ENCODE assay signal across 17 cellular contexts in the genomic region with DNA sequence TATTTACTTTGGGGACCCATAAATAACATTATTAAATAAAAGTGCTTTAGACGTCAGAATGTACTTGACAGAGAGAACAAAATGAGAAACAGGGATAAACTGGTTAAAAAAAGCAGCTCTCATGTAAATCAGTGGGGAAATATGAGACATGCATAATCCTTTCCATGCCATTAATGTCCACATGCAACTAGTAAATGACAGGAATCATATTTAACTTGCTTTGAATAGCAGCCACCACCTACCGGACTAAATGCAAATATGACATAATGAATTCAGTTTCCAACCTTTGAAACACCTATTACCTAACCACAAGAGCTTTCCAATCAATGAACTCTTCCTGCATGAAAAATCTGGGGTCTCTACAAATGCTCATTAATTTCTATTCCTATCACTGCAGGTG. TPM values are rescaled to one million over a fixed set of nuclear protein-coding genes. Genes with fewer than 3 reads are reported as not detected.
A peak's percentile ranks its signal among the peaks of the same experiment; 100 is the strongest.
DNase-seq lines count a peak whose midpoint lies in the region; ATAC-seq, FAIRE-seq and TF ChIP-seq lines count a peak whose summit lies in the region.
"Had no signal": no experiment of that assay in that cellular context is flagged by ENCODE, and none has a peak within 500 bp of the region (broad histone marks: within the 10 kb centered on the region; RNA-seq: fewer than 3 reads in every experiment).

No MANE protein-coding gene starts in this region.

- H3K4me3 Mint-ChIP-seq in WTC11, result no peak overlapping the region
- H3K4me3 Mint-ChIP-seq: CD4-positive, alpha-beta memory T cell had no signal

- TF ChIP-seq CTCF in liver (IDR thresholded peaks at IDR 0.05; ENCODE audit: low read depth, low read length, missing input control) (no peak), HepG2 (CRISPR knock-in tag; IDR thresholded peaks at IDR 0.05) (no peak), WTC11 (IDR thresholded peaks at IDR 0.05) (no peak)

- CTCF ChIA-PET in HepG2 (lab: Yijun Ruan, JAX; ENCODE audit: low intra/inter-chr PET ratio, low total read pairs), result no interaction called here
- CTCF ChIA-PET in WTC11 (lab: Charles Lee), result interaction anchor here (1.1 kb wide), 1 partner anchor 125 kb away, joined by 3 read pairs; a partner anchor contains a TSS

- H4K20me1 ChIP-seq in HepG2 (ENCODE audit: insufficient read depth, low read length), result no peaks in the 10 kb centered on the region

- POLR2A ChIA-PET in HepG2 (lab: Yijun Ruan, JAX), result no interaction called here
- POLR2A ChIA-PET in WTC11 (lab: Charles Lee), result no interaction called here

- WGBS in liver, result 66% methylated on average over 2 of the region's 2 CpGs
- WGBS in HepG2 (ENCODE audit: low lambda C conversion rate), result 92% methylated on average over 2 of the region's 2 CpGs

- peaks cover 0 to 1% (median 0%) of the 10 kb centered on the region in 4 donors for H3K36me3 ChIP-seq in liver (ENCODE audit: control insufficient read depth in 4 of 4, insufficient read depth in 3 of 4, low read depth in 1 of 4, low read length in 3 of 4)
- no peaks in the 10 kb centered on the region for H3K36me3 ChIP-seq in HepG2 (replicated peaks in 1 of 2; ENCODE audit: control insufficient read depth in 1 of 2, insufficient read depth in 2 of 2, low read length in 2 of 2)

- no peak for FAIRE-seq in HepG2 (lab: Jason Lieb, UNC)
- FAIRE-seq: RCC 7860 had no signal

- TF ChIP-seq RAD21 in liver (IDR thresholded peaks at IDR 0.05) (no peak), HepG2 (CRISPR knock-in tag; IDR thresholded peaks at IDR 0.05) (no peak)

- TF ChIP-seq EP300 in HepG2 (IDR thresholded peaks at IDR 0.05; ENCODE audit: low read depth in 2 of 2, low read length in 2 of 2), result no peak
- no peak for TF ChIP-seq EP300 in HepG2 (CRISPR knock-in tag; IDR thresholded peaks at IDR 0.05; ENCODE audit: borderline replicate concordance)

- H3K4me1 ChIP-seq in liver (ENCODE audit: control insufficient read depth in 4 of 4, insufficient read depth in 4 of 4, low read length in 3 of 4) (peaks cover 0 to 3% (median 1%) of the 10 kb centered on the region in 4 donors), HepG2 (ENCODE audit: insufficient read depth, low read length) (0 out of 2 replicates have a peak, but pooled peaks cover 7% of the 10 kb centered on the region)

- no peaks in the 10 kb centered on the region for H3K79me2 ChIP-seq in HepG2 (ENCODE audit: insufficient read depth, low read length)

- no TSS peak for BruUV-seq in HepG2 (replicated peaks; lab: Mats Ljungman, UMichigan)

- H3K27me3 Mint-ChIP-seq in WTC11 (ENCODE audit: low read depth), result no peaks in the 10 kb centered on the region

- H3K9ac ChIP-seq in liver (ENCODE audit: low read depth in 1 of 2, low read length in 2 of 2), result no peak overlapping the region
- no peak overlapping the region for H3K9ac ChIP-seq in HepG2 (ENCODE audit: insufficient read depth, low read depth, low read length)

- H3K4me2 ChIP-seq in HepG2 (ENCODE audit: low read depth, low read length), result no peak overlapping the region

- no peak for TF ChIP-seq POLR2A in HepG2 (IDR thresholded peaks at IDR 0.05; ENCODE audit: insufficient read depth in 1 of 2, low read depth in 2 of 2, low read length in 2 of 2)

- H3K4me1 Mint-ChIP-seq in WTC11, result peaks cover 57% of the 10 kb centered on the region
- H3K4me1 Mint-ChIP-seq: CD4-positive, alpha-beta memory T cell had no signal

- H2AFZ ChIP-seq in HepG2 (ENCODE audit: low read length), result no peak overlapping the region

- DNase-seq in HepG2 (ENCODE audit: low spot score), result no peak
- peak; percentile 95 to 96 for DNase-seq in NCI-H526 (lab: John Stamatoyannopoulos, UW)
- DNase-seq in WTC11 (ENCODE audit: low spot score), result no peak
- DNase-seq in stimulated activated CD8-positive, alpha-beta memory T cell treated with anti-CD3 and anti-CD28 coated beads, Interleukin-4, amount 100 ng/mL, for 48 hours, result no peak
- DNase-seq in NCI-H1436 treated with DMSO at 0.1 percent for 48 hours (lab: John Stamatoyannopoulos, UW), result no peak
- DNase-seq in C1 segment of cervical spinal cord (lab: John Stamatoyannopoulos, UW), result no peak
- no peak for DNase-seq in G401 (ENCODE audit: low spot score)
- DNase-seq: CD4-positive, alpha-beta memory T cell; DMS79; GF-D8; Kasumi-1; NCI-H1417; NCI-H2227 treated with DMSO at 0.1 percent for 48 hours; NCI-H748 treated with DMSO at 0.1 percent for 48 hours; SHP77 treated with DMSO at 0.1 percent for 48 hours had no signal

- no peak overlapping the region for H3K4me3 ChIP-seq in liver (ENCODE audit: low read depth in 1 of 3, low read length in 3 of 3)
- no peak overlapping the region for H3K4me3 ChIP-seq in HepG2 (replicated peaks in 1 of 3; ENCODE audit: insufficient read depth in 1 of 3, low read depth in 2 of 3, low read length in 3 of 3)

- H3K9me3 ChIP-seq in liver (ENCODE audit: control insufficient read depth in 4 of 4, low read length in 3 of 4) (no peaks in the 10 kb centered on the region), HepG2 (ENCODE audit: low read length) (no peaks in the 10 kb centered on the region)

- H3K27me3 ChIP-seq in liver (ENCODE audit: control insufficient read depth in 4 of 4, insufficient read depth in 4 of 4, low read length in 3 of 4), result no peaks in the 10 kb centered on the region
- no peaks in the 10 kb centered on the region for H3K27me3 ChIP-seq in HepG2 (ENCODE audit: control insufficient read depth in 1 of 2, insufficient read depth in 2 of 2, low read length in 2 of 2)

- in situ Hi-C loops in HepG2 (cut with HindIII; ENCODE audit: extremely low pct_ligation_motif_present, low pct_unique_long_range_greater_than_20kb), result no loop called here
- in situ Hi-C loops in G401 (cut with HindIII; ENCODE audit: low sequenced_read_pairs), result no loop called here

- H3K27ac ChIP-seq in liver (ENCODE audit: low read depth in 1 of 2, low read length in 2 of 2) (no peak overlapping the region), HepG2 (ENCODE audit: extremely low read length, insufficient read depth, low read length) (no peak overlapping the region)

- intact Hi-C loops in HepG2 (cut with micrococcal nuclease; ENCODE audit: unreplicated experiment), result no loop called here

- ATAC-seq in HepG2 (no peak), WTC11 (no peak)

- H3K27ac Mint-ChIP-seq in WTC11, result 0 out of 2 replicates have a peak overlapping the region, but pooled peaks have one; percentile 18
- H3K27ac Mint-ChIP-seq: CD4-positive, alpha-beta memory T cell had no signal

- no peaks in the 10 kb centered on the region for H3K36me3 Mint-ChIP-seq in WTC11
- H3K36me3 Mint-ChIP-seq: CD4-positive, alpha-beta memory T cell had no signal

- H3K9me3 Mint-ChIP-seq in WTC11, result no peaks in the 10 kb centered on the region
- H3K9me3 Mint-ChIP-seq: CD4-positive, alpha-beta memory T cell had no signal

RNA-seq across cellular contexts. Expression of a gene that starts 19.6 kb away (rescaled TPM):
- 1 to 10 TPM; 2.9 to 6.9 TPM for total RNA-seq in liver
- polyA plus RNA-seq in liver, result 1 to 10 TPM in 1 of 2 donors, under 1 TPM in 1; 0.54 to 1.8 TPM
- 4.3 and 5.3 TPM in 2 replicates for total RNA-seq in HepG2 (2016; rRNA removed; fragmentation: Illumina TruSeq; extraction: Trizol)
- total RNA-seq in HepG2 (2016; cell fraction: cytosol; rRNA removed; fragmentation: Illumina TruSeq; extraction: Trizol; ENCODE audit: low read depth), result 4.7 and 6.1 TPM in 2 replicates
- 4.1 and 4.3 TPM in 2 replicates for total RNA-seq in HepG2 (2016; cell fraction: insoluble cytoplasmic fraction; rRNA removed; fragmentation: Illumina TruSeq; extraction: Trizol)
- total RNA-seq in HepG2 (2016; cell fraction: membrane; rRNA removed; fragmentation: Illumina TruSeq; extraction: Trizol), result 8.4 and 10.4 TPM in 2 replicates
- total RNA-seq in HepG2 (2016; cell fraction: nucleus; rRNA removed; fragmentation: Illumina TruSeq; extraction: Trizol), result 5.5 and 6.6 TPM in 2 replicates
- 1.1 and 2.2 TPM in 2 replicates for polyA plus RNA-seq in HepG2 (2011; rRNA removed)
- 0.79 and 0.92 TPM in 2 replicates for polyA plus RNA-seq in HepG2 (2011; cell fraction: cytosol; rRNA removed)
- polyA plus RNA-seq in HepG2 (2011; cell fraction: nucleus; rRNA removed), result 1.8 and 2.2 TPM in 2 replicates
- 1.1 TPM in 2 replicates for polyA plus RNA-seq in HepG2 (2012)
- 0.14 and 0.34 TPM in 2 replicates for polyA plus RNA-seq in HepG2 (2016; cell fraction: cytosol; fragmentation: Illumina TruSeq; extraction: Trizol; ENCODE audit: low read depth)
- 1.7 and 1.9 TPM in 2 replicates for polyA plus RNA-seq in HepG2 (2016; cell fraction: insoluble cytoplasmic fraction; fragmentation: Illumina TruSeq; extraction: Trizol; ENCODE audit: low read depth)
- polyA plus RNA-seq in HepG2 (2016; cell fraction: membrane; fragmentation: Illumina TruSeq; extraction: Trizol; ENCODE audit: low read depth), result 0.33 and 0.40 TPM in 2 replicates
- 2.8 and 3.7 TPM in 2 replicates for polyA plus RNA-seq in HepG2 (2016; cell fraction: nucleus; fragmentation: Illumina TruSeq; extraction: Trizol; ENCODE audit: insufficient read depth, low read depth)
- 1.9 and 7.0 TPM in 2 replicates for polyA minus RNA-seq in HepG2 (2011; rRNA and poly(A)+ RNA removed; ENCODE audit: low replicate concordance)
- 4.3 and 4.8 TPM in 2 replicates for polyA minus RNA-seq in HepG2 (2011; cell fraction: cytosol; rRNA and poly(A)+ RNA removed)
- 11.8 and 12.5 TPM in 2 replicates for polyA minus RNA-seq in HepG2 (2011; cell fraction: nucleus; rRNA and poly(A)+ RNA removed)
- 24.2 to 28.2 TPM (median 24.4 TPM) in 3 replicates for total RNA-seq in WTC11 (2021)
- total RNA-seq in G401 (2014; rRNA removed; shearing (Covaris generic)), result 3.8 and 3.9 TPM in 2 replicates

RNA-seq across cellular contexts. Expression of a gene that starts 20.0 kb away (rescaled TPM):
- total RNA-seq in liver (10 to 100 TPM; 25.3 to 47.4 TPM), HepG2 (2016; rRNA removed; fragmentation: Illumina TruSeq; extraction: Trizol) (29.3 and 35.5 TPM in 2 replicates), WTC11 (2021) (51.5 to 54.5 TPM (median 53.9 TPM) in 3 replicates)
- polyA plus RNA-seq in liver (10 to 100 TPM; 13.7 to 18.6 TPM), HepG2 (2011; rRNA removed) (37.8 and 51.6 TPM in 2 replicates)
- 7.5 and 8.0 TPM in 2 replicates for total RNA-seq in HepG2 (2016; cell fraction: cytosol; rRNA removed; fragmentation: Illumina TruSeq; extraction: Trizol; ENCODE audit: low read depth)
- 32.6 and 33.9 TPM in 2 replicates for total RNA-seq in HepG2 (2016; cell fraction: insoluble cytoplasmic fraction; rRNA removed; fragmentation: Illumina TruSeq; extraction: Trizol)
- total RNA-seq in HepG2 (2016; cell fraction: membrane; rRNA removed; fragmentation: Illumina TruSeq; extraction: Trizol), result 18.5 and 18.7 TPM in 2 replicates
- 42.1 and 42.8 TPM in 2 replicates for total RNA-seq in HepG2 (2016; cell fraction: nucleus; rRNA removed; fragmentation: Illumina TruSeq; extraction: Trizol)
- polyA plus RNA-seq in HepG2 (2011; cell fraction: cytosol; rRNA removed), result 17.3 and 26.2 TPM in 2 replicates
- 14.3 and 17.8 TPM in 2 replicates for polyA plus RNA-seq in HepG2 (2011; cell fraction: nucleus; rRNA removed)
- 20.0 and 33.9 TPM in 2 replicates for polyA plus RNA-seq in HepG2 (2012)
- polyA plus RNA-seq in HepG2 (2016; cell fraction: cytosol; fragmentation: Illumina TruSeq; extraction: Trizol; ENCODE audit: low read depth), result 2.8 and 3.1 TPM in 2 replicates
- 23.2 and 28.2 TPM in 2 replicates for polyA plus RNA-seq in HepG2 (2016; cell fraction: insoluble cytoplasmic fraction; fragmentation: Illumina TruSeq; extraction: Trizol; ENCODE audit: low read depth)
- polyA plus RNA-seq in HepG2 (2016; cell fraction: membrane; fragmentation: Illumina TruSeq; extraction: Trizol; ENCODE audit: low read depth), result 7.9 and 8.0 TPM in 2 replicates
- polyA plus RNA-seq in HepG2 (2016; cell fraction: nucleus; fragmentation: Illumina TruSeq; extraction: Trizol; ENCODE audit: insufficient read depth, low read depth), result 32.9 and 35.3 TPM in 2 replicates
- 30.9 and 73.5 TPM in 2 replicates for polyA minus RNA-seq in HepG2 (2011; rRNA and poly(A)+ RNA removed; ENCODE audit: low replicate concordance)
- 18.0 and 25.5 TPM in 2 replicates for polyA minus RNA-seq in HepG2 (2011; cell fraction: cytosol; rRNA and poly(A)+ RNA removed)
- 79.4 and 85.3 TPM in 2 replicates for polyA minus RNA-seq in HepG2 (2011; cell fraction: nucleus; rRNA and poly(A)+ RNA removed)
- total RNA-seq in G401 (2014; rRNA removed; shearing (Covaris generic)), result 32.2 and 50.3 TPM in 2 replicates

Comparison
In these comparisons a context has a peak if more than half of its experiments do, and no peak if none do; other contexts are left out.
1. DNase-seq: peak in NCI-H526 (2 of 2); none in HepG2 (single experiment), WTC11 (single experiment), stimulated activated CD8-positive, alpha-beta memory T cell treated with anti-CD3 and anti-CD28 coated beads, Interleukin-4, amount 100 ng/mL, for 48 hours (single experiment), NCI-H1436 treated with DMSO at 0.1 percent for 48 hours (single experiment), C1 segment of cervical spinal cord (0 of 14) and G401 (single experiment).